ENCODE assay signal across 1 cellular context in genomic region chr1:39076127-39076798, GRCh38.
A peak's percentile ranks its signal among the peaks of the same experiment; 100 is the strongest.
TF ChIP-seq lines count a peak whose summit lies in the region.

No MANE protein-coding gene starts in this region.

TF ChIP-seq in HepG2, 621 proteins besides CTCF, POLR2A, EP300 and RAD21 (continued from another document):
- no peak for TF ChIP-seq KIAA2018 (CRISPR knock-in tag; IDR thresholded peaks at IDR 0.05; ENCODE audit: borderline replicate concordance)
- 0 out of 2 replicates have a peak, but pooled peaks have one; percentile 16 for TF ChIP-seq ZBTB7A (CRISPR knock-in tag; IDR thresholded peaks at IDR 0.05)
- peak; percentile 9; the same call in 1 of the 2 replicates for TF ChIP-seq SOX5 (CRISPR knock-in tag; IDR thresholded peaks at IDR 0.05; ENCODE audit: borderline replicate concordance)
